22 cellular contexts compared by ENCODE assay signal in genomic region chr10:78319841-78320240, GRCh38.
A peak's percentile ranks its signal among the peaks of the same experiment; 100 is the strongest.
DNase-seq lines count a peak whose midpoint lies in the region; ATAC-seq and TF ChIP-seq lines count a peak whose summit lies in the region.
"Had no signal": no experiment of that assay in that cellular context is flagged by ENCODE, and none has a peak within 500 bp of the region (broad histone marks: within the 10 kb centered on the region; RNA-seq: fewer than 3 reads in every experiment).

No MANE protein-coding gene starts in this region.

- intact Hi-C loops in activated CD4-positive, alpha-beta T cell treated with anti-CD3 and anti-CD28 coated beads, Interleukin-2, amount 10 ng/mL, durations not matched to agents 24 days and 14 days (cut with micrococcal nuclease), result no loop called here
- intact Hi-C loops in CD4-positive, alpha-beta memory T cell (cut with micrococcal nuclease), result no loop called here
- intact Hi-C loops in esophagus muscularis mucosa (cut with DNase I), result loop anchor here (10.0 kb wide), 1 partner anchor 125 kb away; no protein-coding TSS in a partner anchor

- no peaks in the 10 kb centered on the region for H3K36me3 Mint-ChIP-seq in activated CD4-positive, alpha-beta T cell treated with anti-CD3 and anti-CD28 coated beads, Interleukin-2, amount 10 ng/mL, durations not matched to agents 24 days and 14 days (ENCODE audit: low read depth)
- H3K36me3 Mint-ChIP-seq in CD4-positive, alpha-beta memory T cell, result no peaks in the 10 kb centered on the region
- H3K36me3 Mint-ChIP-seq in osteocyte (ENCODE audit: unreplicated experiment), result no peaks in the 10 kb centered on the region
- H3K36me3 Mint-ChIP-seq: mesothelial cell of epicardium, WTC11 had no signal

- POLR2A ChIA-PET in CD4-positive, alpha-beta memory T cell (lab: Charles Lee; ENCODE audit: partially characterized antibody), result no interaction called here

- no peak overlapping the region for H3K27ac ChIP-seq in CD4-positive, alpha-beta memory T cell (ENCODE audit: low read depth, low read length)
- no peak overlapping the region for H3K27ac ChIP-seq in esophagus muscularis mucosa (replicated peaks in 1 of 4)
- H3K27ac ChIP-seq: left lung, neutrophil, upper lobe of right lung had no signal

- no peaks in the 10 kb centered on the region for H3K36me3 ChIP-seq in CD4-positive, alpha-beta memory T cell (ENCODE audit: insufficient read depth, low read length)
- H3K36me3 ChIP-seq in esophagus muscularis mucosa, result no peaks in the 10 kb centered on the region
- H3K36me3 ChIP-seq in MG63, result no peaks in the 10 kb centered on the region
- H3K36me3 ChIP-seq: left lung, neutrophil, upper lobe of right lung had no signal

- no peaks in the 10 kb centered on the region for H3K9me3 ChIP-seq in CD4-positive, alpha-beta memory T cell (ENCODE audit: control insufficient read depth in 1 of 2, low read length in 2 of 2)
- peaks cover 0 to 7% (median 0%) of the 10 kb centered on the region in 4 donors for H3K9me3 ChIP-seq in esophagus muscularis mucosa
- peaks cover 7% of the 10 kb centered on the region; the same call in 1 of the 2 replicates for H3K9me3 ChIP-seq in MG63
- H3K9me3 ChIP-seq: Caco-2, neutrophil, upper lobe of right lung had no signal

- H3K4me3 Mint-ChIP-seq in activated CD4-positive, alpha-beta T cell treated with anti-CD3 and anti-CD28 coated beads, Interleukin-2, amount 10 ng/mL, durations not matched to agents 24 days and 14 days, result no peak overlapping the region
- peak overlapping the region in 3 of 8 donors; percentile 29 to 66 (median 54) for H3K4me3 Mint-ChIP-seq in CD4-positive, alpha-beta memory T cell
- H3K4me3 Mint-ChIP-seq in osteocyte (ENCODE audit: unreplicated experiment), result no peak overlapping the region
- H3K4me3 Mint-ChIP-seq: mesothelial cell of epicardium, WTC11 had no signal

- WGBS in esophagus muscularis mucosa, result 94% methylated on average over 2 of the region's 2 CpGs

- H3K27me3 ChIP-seq in CD4-positive, alpha-beta memory T cell (ENCODE audit: insufficient read depth, low read length), result no peaks in the 10 kb centered on the region
- no peaks in the 10 kb centered on the region for H3K27me3 ChIP-seq in esophagus muscularis mucosa
- H3K27me3 ChIP-seq in MG63, result no peaks in the 10 kb centered on the region
- H3K27me3 ChIP-seq: left lung, neutrophil, upper lobe of right lung had no signal

- ATAC-seq in HG02884 (IDR thresholded peaks at IDR 0.05; ENCODE audit: unreplicated experiment), result no peak
- no peak for ATAC-seq in GM21825 (IDR thresholded peaks at IDR 0.05; ENCODE audit: unreplicated experiment)
- ATAC-seq: left lung, upper lobe of right lung, WTC11 had no signal

- H3K27ac Mint-ChIP-seq in activated CD4-positive, alpha-beta T cell treated with anti-CD3 and anti-CD28 coated beads, Interleukin-2, amount 10 ng/mL, durations not matched to agents 24 days and 14 days, result peak overlapping the region; percentile 30
- peak overlapping the region in 5 of 7 donors; percentile 38 to 85 (median 58) for H3K27ac Mint-ChIP-seq in CD4-positive, alpha-beta memory T cell
- no peak overlapping the region for H3K27ac Mint-ChIP-seq in osteocyte (ENCODE audit: unreplicated experiment)
- H3K27ac Mint-ChIP-seq: mesothelial cell of epicardium, WTC11 had no signal

- TF ChIP-seq CTCF in esophagus muscularis mucosa (IDR thresholded peaks at IDR 0.05), result no peak
- TF ChIP-seq CTCF in osteocyte (IDR thresholded peaks at IDR 0.05), result no peak

- CTCF ChIA-PET in CD4-positive, alpha-beta memory T cell (lab: Charles Lee; ENCODE audit: partially characterized antibody), result no interaction called here

- TF ChIP-seq POLR2A in esophagus muscularis mucosa (IDR thresholded peaks at IDR 0.05; ENCODE audit: low read depth), result no peak

- no peak for DNase-seq in activated CD4-positive, alpha-beta T cell treated with anti-CD3 and anti-CD28 coated beads, Interleukin-2, amount 10 ng/mL, durations not matched to agents 24 days and 14 days
- DNase-seq in activated CD4-positive, alpha-beta T cell treated with anti-CD3 and anti-CD28 coated beads for 1 hour, result no peak
- DNase-seq in CD4-positive, alpha-beta memory T cell, result no peak
- DNase-seq in esophagus muscularis mucosa (ENCODE audit: extremely low spot score) (peak; percentile 55), osteocyte (ENCODE audit: extremely low spot score, unreplicated experiment) (peak; percentile 19), MG63 (no peak)
- DNase-seq: activated effector memory CD4-positive, alpha-beta T cell treated with Interleukin-2 at 50 U/mL for 16 hours; AML-193; amniotic stem cell; Caco-2; DND-41; KG1; left lung; NCI-H526 treated with DMSO at 0.1 percent for 48 hours; stimulated activated CD4-positive, alpha-beta T cell treated with anti-CD3 and anti-CD28 coated beads, Interleukin-4, amount 100 ng/mL, for 1 hour; T1000; upper lobe of right lung had no signal

- no peak overlapping the region for H3K4me3 ChIP-seq in CD4-positive, alpha-beta memory T cell (ENCODE audit: low read length in 2 of 2)
- H3K4me3 ChIP-seq in esophagus muscularis mucosa, result no peak overlapping the region
- no peak overlapping the region for H3K4me3 ChIP-seq in MG63
- H3K4me3 ChIP-seq: left lung, upper lobe of right lung had no signal

- H3K4me1 ChIP-seq in CD4-positive, alpha-beta memory T cell (ENCODE audit: insufficient read depth, low read length), result peaks cover 21% of the 10 kb centered on the region
- peaks cover 14 to 18% (median 17%) of the 10 kb centered on the region in 4 donors for H3K4me1 ChIP-seq in esophagus muscularis mucosa
- H3K4me1 ChIP-seq: Caco-2, left lung had no signal

- TF ChIP-seq EP300 in esophagus muscularis mucosa (IDR thresholded peaks at IDR 0.05), result no peak

- peaks cover 8% of the 10 kb centered on the region for H3K9me3 Mint-ChIP-seq in activated CD4-positive, alpha-beta T cell treated with anti-CD3 and anti-CD28 coated beads, Interleukin-2, amount 10 ng/mL, durations not matched to agents 24 days and 14 days
- H3K9me3 Mint-ChIP-seq in CD4-positive, alpha-beta memory T cell, result peaks cover 0 to 9% (median 4%) of the 10 kb centered on the region in 8 donors
- peaks cover 7% of the 10 kb centered on the region for H3K9me3 Mint-ChIP-seq in osteocyte (ENCODE audit: unreplicated experiment)
- H3K9me3 Mint-ChIP-seq: WTC11 had no signal

- peaks cover 2% of the 10 kb centered on the region for H3K27me3 Mint-ChIP-seq in activated CD4-positive, alpha-beta T cell treated with anti-CD3 and anti-CD28 coated beads, Interleukin-2, amount 10 ng/mL, durations not matched to agents 24 days and 14 days
- no peaks in the 10 kb centered on the region for H3K27me3 Mint-ChIP-seq in CD4-positive, alpha-beta memory T cell
- peaks cover 46% of the 10 kb centered on the region for H3K27me3 Mint-ChIP-seq in osteocyte (ENCODE audit: unreplicated experiment)

- peaks cover 11% of the 10 kb centered on the region for H3K4me1 Mint-ChIP-seq in activated CD4-positive, alpha-beta T cell treated with anti-CD3 and anti-CD28 coated beads, Interleukin-2, amount 10 ng/mL, durations not matched to agents 24 days and 14 days
- H3K4me1 Mint-ChIP-seq in CD4-positive, alpha-beta memory T cell, result peaks cover 13 to 24% (median 18%) of the 10 kb centered on the region in 4 donors
- H3K4me1 Mint-ChIP-seq in osteocyte (ENCODE audit: unreplicated experiment), result no peaks in the 10 kb centered on the region

Comparison
In these comparisons a context has a peak if more than half of its experiments do, and no peak if none do; other contexts are left out.
1. DNase-seq: peak in esophagus muscularis mucosa (single experiment) and osteocyte (single experiment); none in activated CD4-positive, alpha-beta T cell treated with anti-CD3 and anti-CD28 coated beads, Interleukin-2, amount 10 ng/mL, durations not matched to agents 24 days and 14 days (single experiment), activated CD4-positive, alpha-beta T cell treated with anti-CD3 and anti-CD28 coated beads for 1 hour (single experiment), CD4-positive, alpha-beta memory T cell (0 of 5) and MG63 (single experiment).